ENCODE assay signal across 8 cellular contexts in genomic region chr6:28657756-28658465, GRCh38.
DNase-seq lines count a peak whose midpoint lies in the region; ATAC-seq and TF ChIP-seq lines count a peak whose summit lies in the region.

No MANE protein-coding gene starts in this region.

- peaks cover 6 to 15% of the 10 kb centered on the region in 2 donors for H3K4me1 Mint-ChIP-seq in effector memory CD8-positive, alpha-beta T cell (ENCODE audit: low read depth in 2 of 2)

- BruUV-seq in HCT116 (replicated peaks; lab: Mats Ljungman, UMichigan): no TSS peak

- H3K79me2 ChIP-seq in HCT116 (ENCODE audit: insufficient read depth, low read length): no peaks in the 10 kb centered on the region

- no peaks in the 10 kb centered on the region for H3K36me3 ChIP-seq in HCT116 (ENCODE audit: control insufficient read depth in 1 of 2, insufficient read depth in 2 of 2, low read length in 2 of 2)
- H3K36me3 ChIP-seq in mesodermal cell (ENCODE audit: control insufficient read depth, insufficient read depth, low read length): no peaks in the 10 kb centered on the region

- CTCF ChIA-PET in HCT116 (lab: Charles Lee): no interaction called here

- WGBS in mesodermal cell (ENCODE audit: insufficient coverage in 2 of 2), 2 experiments: 33 to 36% methylated on average over 9 to 19 of the region's 27 CpGs

- TF ChIP-seq RAD21 in HCT116 (IDR thresholded peaks at IDR 0.05; ENCODE audit: low read depth): no peak

- TF ChIP-seq POLR2A in HCT116 (IDR thresholded peaks at IDR 0.05; ENCODE audit: borderline replicate concordance, extremely low read depth, insufficient read depth, insufficient read length): no peak

- peaks cover 0 to 2% of the 10 kb centered on the region in 2 donors for H3K9me3 Mint-ChIP-seq in effector memory CD8-positive, alpha-beta T cell

- peaks cover 61 to 76% of the 10 kb centered on the region in 2 donors for H3K27me3 Mint-ChIP-seq in effector memory CD8-positive, alpha-beta T cell

- peak overlapping the region; percentile 52 for H2AFZ ChIP-seq in HCT116 (ENCODE audit: low read depth, low read length, poor library complexity, severe bottlenecking)

- H3K4me1 ChIP-seq in HCT116 (ENCODE audit: control insufficient read depth in 1 of 2, insufficient read depth in 2 of 2, low read length in 2 of 2): peaks cover 0 to 10% of the 10 kb centered on the region in 2 experiments; a peak in 1 of 4 replicates
- no peaks in the 10 kb centered on the region for H3K4me1 ChIP-seq in mesodermal cell (ENCODE audit: control insufficient read depth, insufficient read depth, low read length, poor library complexity, severe bottlenecking)

- no peak overlapping the region for H3K9ac ChIP-seq in HCT116 (ENCODE audit: low read length)

- H3K4me2 ChIP-seq in HCT116 (ENCODE audit: low read length): peak overlapping the region; percentile 33

- H3K9me2 ChIP-seq in HCT116 (ENCODE audit: insufficient read depth): no peaks in the 10 kb centered on the region

- peak overlapping the region; percentile 62 to 73 for H3K27ac Mint-ChIP-seq in effector memory CD8-positive, alpha-beta T cell

- TF ChIP-seq CTCF in HCT116 (IDR thresholded peaks at IDR 0.05 in 2 of 3, conservative IDR thresholded peaks at IDR 0.05 in 1 of 3; ENCODE audit: borderline replicate concordance in 1 of 3, insufficient read depth in 1 of 3, low read depth in 2 of 3, low read length in 2 of 3): no peak

- H3K27me3 ChIP-seq in HCT116 (ENCODE audit: insufficient read depth, low read length): no peaks in the 10 kb centered on the region

- peaks cover 8% of the 10 kb centered on the region for H3K36me3 Mint-ChIP-seq in effector memory CD8-positive, alpha-beta T cell (ENCODE audit: insufficient read depth)

- H3K4me3 Mint-ChIP-seq in effector memory CD8-positive, alpha-beta T cell: peak overlapping the region; percentile 60 to 63

- ATAC-seq in HCT116: peak; percentile 90
- no peak for ATAC-seq in effector memory CD8-positive, alpha-beta T cell (replicated peaks)
- ATAC-seq in HG02852 (IDR thresholded peaks at IDR 0.05; ENCODE audit: unreplicated experiment): no peak

- no peaks in the 10 kb centered on the region for H3K9me3 ChIP-seq in HCT116 (ENCODE audit: control insufficient read depth in 1 of 2, insufficient read depth in 1 of 2, low read depth in 1 of 2, low read length in 2 of 2)
- H3K9me3 ChIP-seq in mesodermal cell (ENCODE audit: control insufficient read depth, low read length): no peaks in the 10 kb centered on the region

- POLR2A ChIA-PET in HCT116 (lab: Charles Lee): interaction anchor here (0.7 kb wide), 1 partner anchor 12 kb away, joined by 3 read pairs; no protein-coding TSS in a partner anchor

- no peaks in the 10 kb centered on the region for H4K20me1 ChIP-seq in HCT116 (ENCODE audit: insufficient read depth)

- DNase-seq in COLO829 (ENCODE audit: low spot score): peak; percentile 97
- DNase-seq in HCT116 (ENCODE audit: low read depth, low spot score): peak; percentile 47
- DNase-seq in NCI-H2227 (lab: John Stamatoyannopoulos, UW; ENCODE audit: unreplicated experiment): peak; percentile 80
- peak; percentile 17 to 29 for DNase-seq in activated CD4-positive, alpha-beta T cell treated with anti-CD3 and anti-CD28 coated beads, Interleukin-2, amount 50 U/mL, for 4 hours
- DNase-seq in effector memory CD8-positive, alpha-beta T cell: no peak
- peak; percentile 33 for DNase-seq in stimulated activated naive CD4-positive, alpha-beta T cell treated with Interleukin-2 at 50 U/mL for 16 hours (lab: John Stamatoyannopoulos, UW)

- H3K27ac ChIP-seq in HCT116 (ENCODE audit: low read depth, low read length): no peak overlapping the region
- H3K27ac ChIP-seq in mesodermal cell (ENCODE audit: low read depth, low read length, severe bottlenecking): no peak overlapping the region

- intact Hi-C loops in HCT116 (cut with micrococcal nuclease): no loop called here

- no peak overlapping the region for H3K4me3 ChIP-seq in HCT116 (replicated peaks in 1 of 2; ENCODE audit: low read depth in 1 of 2, low read length in 2 of 2)
- H3K4me3 ChIP-seq in mesodermal cell (ENCODE audit: extremely low read depth, insufficient read depth, low read length, poor library complexity, severe bottlenecking): peak overlapping the region; percentile 55

- RAD21 ChIA-PET in HCT116 (lab: Charles Lee; ENCODE audit: low non-redundant PET in 1 of 2, low total read pairs in 2 of 2, uncharacterized antibody in 2 of 2, unreplicated experiment in 2 of 2): no interaction called here

TF ChIP-seq in HCT116, 20 proteins besides CTCF, POLR2A, EP300 and RAD21:
- 0 out of 2 replicates have a peak, but pooled peaks have one; percentile 26 for TF ChIP-seq CEBPB (IDR thresholded peaks at IDR 0.05; ENCODE audit: low read depth)
- TF ChIP-seq, protein P1, sequence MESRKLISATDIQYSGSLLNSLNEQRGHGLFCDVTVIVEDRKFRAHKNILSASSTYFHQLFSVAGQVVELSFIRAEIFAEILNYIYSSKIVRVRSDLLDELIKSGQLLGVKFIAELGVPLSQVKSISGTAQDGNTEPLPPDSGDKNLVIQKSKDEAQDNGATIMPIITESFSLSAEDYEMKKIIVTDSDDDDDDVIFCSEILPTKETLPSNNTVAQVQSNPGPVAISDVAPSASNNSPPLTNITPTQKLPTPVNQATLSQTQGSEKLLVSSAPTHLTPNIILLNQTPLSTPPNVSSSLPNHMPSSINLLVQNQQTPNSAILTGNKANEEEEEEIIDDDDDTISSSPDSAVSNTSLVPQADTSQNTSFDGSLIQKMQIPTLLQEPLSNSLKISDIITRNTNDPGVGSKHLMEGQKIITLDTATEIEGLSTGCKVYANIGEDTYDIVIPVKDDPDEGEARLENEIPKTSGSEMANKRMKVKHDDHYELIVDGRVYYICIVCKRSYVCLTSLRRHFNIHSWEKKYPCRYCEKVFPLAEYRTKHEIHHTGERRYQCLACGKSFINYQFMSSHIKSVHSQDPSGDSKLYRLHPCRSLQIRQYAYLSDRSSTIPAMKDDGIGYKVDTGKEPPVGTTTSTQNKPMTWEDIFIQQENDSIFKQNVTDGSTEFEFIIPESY (IDR thresholded peaks at IDR 0.05; ENCODE audit: extremely low read depth, insufficient replicate concordance, low read length): no peak
- TF ChIP-seq JUND (IDR thresholded peaks at IDR 0.05): no peak
- TF ChIP-seq, protein P2, sequence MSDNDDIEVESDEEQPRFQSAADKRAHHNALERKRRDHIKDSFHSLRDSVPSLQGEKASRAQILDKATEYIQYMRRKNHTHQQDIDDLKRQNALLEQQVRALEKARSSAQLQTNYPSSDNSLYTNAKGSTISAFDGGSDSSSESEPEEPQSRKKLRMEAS (IDR thresholded peaks at IDR 0.05): peak; percentile 30; the same call in 1 of the 2 replicates
- peak; percentile 25 for TF ChIP-seq YY1 (IDR thresholded peaks at IDR 0.05; ENCODE audit: extremely low read depth, insufficient replicate concordance, low read depth, low read length)
- TF ChIP-seq SP1 (IDR thresholded peaks at IDR 0.05; ENCODE audit: low read depth): no peak
- TF ChIP-seq ATF3 (IDR thresholded peaks at IDR 0.05): peak; percentile 98
- TF ChIP-seq ZNF274 (IDR thresholded peaks at IDR 0.05; ENCODE audit: low read depth, low read length): no peak
TF ChIP-seq in HCT116: peak in this region for 4.

Comparison
In these comparisons a context has a peak if more than half of its experiments do, and no peak if none do; other contexts are left out.
1. DNase-seq: peak in COLO829 (single experiment), HCT116 (single experiment), NCI-H2227 (single experiment), activated CD4-positive, alpha-beta T cell treated with anti-CD3 and anti-CD28 coated beads, Interleukin-2, amount 50 U/mL, for 4 hours (2 of 2) and stimulated activated naive CD4-positive, alpha-beta T cell treated with Interleukin-2 at 50 U/mL for 16 hours (single experiment); none in effector memory CD8-positive, alpha-beta T cell (0 of 3).